ENCODE assay signal across 21 cellular contexts in genomic region chr2:80454628-80455027, GRCh38.
DNase-seq lines count a peak whose midpoint lies in the region; TF ChIP-seq lines count a peak whose summit lies in the region.
"Had no signal": no experiment of that assay in that cellular context is flagged by ENCODE, and none has a peak within 500 bp of the region (broad histone marks: within the 10 kb centered on the region; RNA-seq: fewer than 3 reads in every experiment).

No MANE protein-coding gene starts in this region.

- H3K4me1 ChIP-seq in spleen = no peaks in the 10 kb centered on the region
- H3K4me1 ChIP-seq: body of pancreas, sigmoid colon had no signal

- no peak for TF ChIP-seq CTCF in spleen (IDR thresholded peaks at IDR 0.05 in 8 of 11, conservative IDR thresholded peaks at IDR 0.05 in 3 of 11)
- TF ChIP-seq CTCF in progenitor cell of endocrine pancreas (IDR thresholded peaks at IDR 0.05; ENCODE audit: unreplicated experiment) = no peak

- no peaks in the 10 kb centered on the region for H3K36me3 Mint-ChIP-seq in progenitor cell of endocrine pancreas (ENCODE audit: insufficient read depth)

- H3K27ac Mint-ChIP-seq in progenitor cell of endocrine pancreas = no peak overlapping the region
- H3K27ac Mint-ChIP-seq: activated CD4-positive, alpha-beta T cell treated with anti-CD3 and anti-CD28 coated beads for 36 hours had no signal

- no peak overlapping the region for H3K4me3 ChIP-seq in spleen
- H3K4me3 ChIP-seq: body of pancreas, sigmoid colon, thyroid gland had no signal

- no peaks in the 10 kb centered on the region for H3K36me3 ChIP-seq in spleen
- H3K36me3 ChIP-seq: sigmoid colon, thyroid gland had no signal

- DNase-seq in DMS153 (lab: John Stamatoyannopoulos, UW) (peak; percentile 13), DMS153 treated with DMSO at 0.1 percent for 48 hours (lab: John Stamatoyannopoulos, UW; ENCODE audit: unreplicated experiment) (no peak), cerebellar nuclear complex (lab: John Stamatoyannopoulos, UW) (peak; percentile 80 to 91), left kidney (ENCODE audit: low read depth, low spot score) (peak; percentile 10), spleen (peak; percentile 59), progenitor cell of endocrine pancreas (ENCODE audit: low spot score, unreplicated experiment) (no peak), LoVo (ENCODE audit: low spot score) (no peak), T1000 (lab: John Stamatoyannopoulos, UW) (no peak)
- DNase-seq: activated CD4-positive, alpha-beta T cell treated with anti-CD3 and anti-CD28 coated beads for 36 hours; activated gamma-delta T cell treated with Interleukin-2 at 50 U/mL for 16 hours; effector CD4-positive, alpha-beta T cell; GOT3; NCI-H1694 treated with DMSO at 0.1 percent for 48 hours; sigmoid colon; stimulated activated CD4-positive, alpha-beta T cell treated with anti-CD3 and anti-CD28 coated beads, Interleukin-4, amount 100 ng/mL, for 4 hours; T-helper 2 cell had no signal

- H3K4me1 Mint-ChIP-seq in progenitor cell of endocrine pancreas (ENCODE audit: low read depth) = no peaks in the 10 kb centered on the region
- H3K4me1 Mint-ChIP-seq: activated CD4-positive, alpha-beta T cell treated with anti-CD3 and anti-CD28 coated beads for 36 hours had no signal

- peaks cover 0 to 5% (median 0%) of the 10 kb centered on the region in 8 donors for H3K9me3 ChIP-seq in spleen
- H3K9me3 ChIP-seq: body of pancreas, sigmoid colon, thyroid gland had no signal

- intact Hi-C loops in spleen (cut with DNase I; ENCODE audit: low total_unique reads) = no loop called here

- peaks cover 19% of the 10 kb centered on the region for H3K27me3 Mint-ChIP-seq in progenitor cell of endocrine pancreas
- H3K27me3 Mint-ChIP-seq: activated CD4-positive, alpha-beta T cell treated with anti-CD3 and anti-CD28 coated beads for 36 hours had no signal

- H3K27ac ChIP-seq in spleen = no peak overlapping the region
- H3K27ac ChIP-seq: 22Rv1, body of pancreas, RWPE1, sigmoid colon, thyroid gland had no signal

- H3K4me3 Mint-ChIP-seq in progenitor cell of endocrine pancreas (ENCODE audit: low read depth) = no peak overlapping the region
- H3K4me3 Mint-ChIP-seq: activated CD4-positive, alpha-beta T cell treated with anti-CD3 and anti-CD28 coated beads for 36 hours; nephron had no signal

- WGBS in spleen, 5 donors = 71 to 87% (median 77%) methylated on average over 7 of the region's 7 CpGs

- no peak for TF ChIP-seq POLR2A in spleen (IDR thresholded peaks at IDR 0.05)

- H3K27me3 ChIP-seq in spleen (replicated peaks in 1 of 7) = no peaks in the 10 kb centered on the region
- H3K27me3 ChIP-seq: body of pancreas, sigmoid colon, thyroid gland had no signal

- H3K9me3 Mint-ChIP-seq in progenitor cell of endocrine pancreas (ENCODE audit: low read depth) = no peaks in the 10 kb centered on the region
- H3K9me3 Mint-ChIP-seq: nephron had no signal

Comparison
In these comparisons a context has a peak if more than half of its experiments do, and no peak if none do; other contexts are left out.
1. DNase-seq: peak in DMS153 (single experiment), cerebellar nuclear complex (2 of 2), left kidney (single experiment) and spleen (single experiment); none in DMS153 treated with DMSO at 0.1 percent for 48 hours (single experiment), progenitor cell of endocrine pancreas (single experiment), LoVo (single experiment) and T1000 (single experiment).